ENCODE assay signal across 11 cellular contexts in genomic region chr3:134326126-134326525, GRCh38. TPM values are rescaled to one million over a fixed set of nuclear protein-coding genes. Genes with fewer than 3 reads are reported as not detected.
DNase-seq lines count a peak whose midpoint lies in the region; ATAC-seq, FAIRE-seq and TF ChIP-seq lines count a peak whose summit lies in the region.
"Had no signal": no experiment of that assay in that cellular context is flagged by ENCODE, and none has a peak within 500 bp of the region (broad histone marks: within the 10 kb centered on the region; RNA-seq: fewer than 3 reads in every experiment).

No MANE protein-coding gene starts in this region.

- no peak for DNase-seq in HTR-8/SVneo (ENCODE audit: insufficient read length, low spot score)
- DNase-seq in breast epithelium (ENCODE audit: low spot score in 2 of 2): peak in 1 of 2 donors; percentile 35
- peak; percentile 89 for DNase-seq in kidney tubule cell (ENCODE audit: low spot score)
- DNase-seq in suprapubic skin (ENCODE audit: low spot score in 2 of 2): no peak
- DNase-seq in effector memory CD4-positive, alpha-beta T cell: no peak
- no peak for DNase-seq in T1000 (lab: John Stamatoyannopoulos, UW)
- no peak for DNase-seq in NCI-H82 treated with DMSO at 0.1 percent for 48 hours (lab: John Stamatoyannopoulos, UW; ENCODE audit: unreplicated experiment)
- DNase-seq: activated T-cell treated with anti-CD3 and anti-CD28 coated beads, Interleukin-2, amount 50 U/mL, for 1 hour; NCI-H1436; NK-92 treated with Interleukin-12 subunit alpha and Interleukin-12 subunit beta, amount 100 ng/mL, for 24 hours had no signal

- H3K4me3 ChIP-seq in breast epithelium (no peak overlapping the region), suprapubic skin (no peak overlapping the region)
- no peak overlapping the region for H3K4me3 ChIP-seq in effector memory CD4-positive, alpha-beta T cell (ENCODE audit: insufficient read depth, low read depth, low read length, poor library complexity, severe bottlenecking)

- H3K27ac ChIP-seq in breast epithelium (peak overlapping the region; percentile 73 to 74), suprapubic skin (peak overlapping the region; percentile 82)
- H3K27ac ChIP-seq in effector memory CD4-positive, alpha-beta T cell (ENCODE audit: insufficient read depth, low read length, poor library complexity, severe bottlenecking): no peak overlapping the region

- WGBS in suprapubic skin: 73% methylated on average over 10 of the region's 11 CpGs

- H3K9me3 ChIP-seq in breast epithelium (no peaks in the 10 kb centered on the region), suprapubic skin (no peaks in the 10 kb centered on the region)
- no peaks in the 10 kb centered on the region for H3K9me3 ChIP-seq in effector memory CD4-positive, alpha-beta T cell (ENCODE audit: control insufficient read depth, low read length)

- H3K4me1 ChIP-seq in breast epithelium: peaks cover 0 to 23% of the 10 kb centered on the region in 2 donors
- H3K4me1 ChIP-seq in suprapubic skin: peaks cover 44% of the 10 kb centered on the region
- no peaks in the 10 kb centered on the region for H3K4me1 ChIP-seq in effector memory CD4-positive, alpha-beta T cell (ENCODE audit: control insufficient read depth, insufficient read depth, low read length, poor library complexity, severe bottlenecking)

- no peak for TF ChIP-seq EP300 in suprapubic skin (IDR thresholded peaks at IDR 0.05)

- no peak for TF ChIP-seq POLR2A in breast epithelium (IDR thresholded peaks at IDR 0.05)
- TF ChIP-seq POLR2A in suprapubic skin (IDR thresholded peaks at IDR 0.05): no peak

- intact Hi-C loops in breast epithelium (cut with DNase I; ENCODE audit: low total_unique reads): no loop called here

- no peak for ATAC-seq in HG02678 (IDR thresholded peaks at IDR 0.05; ENCODE audit: unreplicated experiment)

- TF ChIP-seq CTCF in breast epithelium (IDR thresholded peaks at IDR 0.05) (no peak), suprapubic skin (IDR thresholded peaks at IDR 0.05) (no peak)

- H3K27me3 ChIP-seq in breast epithelium (no peaks in the 10 kb centered on the region), suprapubic skin (no peaks in the 10 kb centered on the region)
- H3K27me3 ChIP-seq in effector memory CD4-positive, alpha-beta T cell (replicated peaks; ENCODE audit: control insufficient read depth, insufficient read depth, low read length, poor library complexity, severe bottlenecking): no peaks in the 10 kb centered on the region

- H3K36me3 ChIP-seq in breast epithelium (no peaks in the 10 kb centered on the region), suprapubic skin (no peaks in the 10 kb centered on the region)
- no peaks in the 10 kb centered on the region for H3K36me3 ChIP-seq in effector memory CD4-positive, alpha-beta T cell (ENCODE audit: control insufficient read depth, insufficient read depth, low read length)

- peak; percentile 23 for FAIRE-seq in HTR-8/SVneo (lab: Jason Lieb, UNC)

RNA-seq across cellular contexts. Expression of gene AMOTL2, which starts 48.1 kb away (rescaled TPM):
- 100 to 1,000 TPM in 1 of 3 donors, 10 to 100 TPM in 2; 78.3 to 281 (median 83.2) TPM for total RNA-seq in breast epithelium
- 100 to 1,000 TPM in 2 of 4 donors, 10 to 100 TPM in 2; 80.4 to 118 (median 95.8) TPM for total RNA-seq in suprapubic skin
